In the genomic region with DNA sequence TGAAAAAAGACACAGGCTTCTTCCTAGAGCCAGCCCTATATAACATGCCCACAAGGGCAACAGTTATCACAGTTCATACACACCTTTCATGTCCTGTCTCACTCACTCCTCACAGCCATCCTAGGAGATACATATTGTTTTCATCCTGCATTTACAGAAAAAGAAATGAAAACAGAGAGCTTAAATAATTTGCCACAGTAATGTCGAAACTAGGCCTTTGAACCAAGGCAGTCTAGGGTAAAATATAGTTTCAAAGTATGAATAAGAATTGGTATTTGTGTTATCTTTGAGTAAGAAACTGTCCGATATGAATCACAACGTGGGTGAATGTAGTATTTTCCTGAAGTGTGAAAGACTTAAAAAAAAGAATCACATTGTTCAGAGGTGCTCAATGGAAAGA, we compare ENCODE assay signal across 16 cellular contexts. TPM values are rescaled to one million over a fixed set of nuclear protein-coding genes. Genes with fewer than 3 reads are reported as not detected.
DNase-seq lines count a peak whose midpoint lies in the region; ATAC-seq and TF ChIP-seq lines count a peak whose summit lies in the region.
"Had no signal": no experiment of that assay in that cellular context is flagged by ENCODE, and none has a peak within 500 bp of the region (broad histone marks: within the 10 kb centered on the region; RNA-seq: fewer than 3 reads in every experiment).

No MANE protein-coding gene starts in this region.

- H3K4me1 ChIP-seq in CD8-positive, alpha-beta T cell (ENCODE audit: insufficient read depth, low read length): no peaks in the 10 kb centered on the region
- no peaks in the 10 kb centered on the region for H3K4me1 ChIP-seq in ovary (ENCODE audit: insufficient read depth)
- H3K4me1 ChIP-seq: psoas muscle had no signal

- CTCF ChIA-PET in CD4-positive, alpha-beta T cell (lab: Charles Lee): no interaction called here
- CTCF ChIA-PET in CD8-positive, alpha-beta T cell (lab: Charles Lee): no interaction called here

- peak; percentile 88 for ATAC-seq in GM18498 (IDR thresholded peaks at IDR 0.05; ENCODE audit: unreplicated experiment)
- ATAC-seq in GM19395 (IDR thresholded peaks at IDR 0.05; ENCODE audit: unreplicated experiment): peak; percentile 94
- peak; percentile 85 for ATAC-seq in HG02678 (IDR thresholded peaks at IDR 0.05; ENCODE audit: unreplicated experiment)
- ATAC-seq in HG03354 (IDR thresholded peaks at IDR 0.05; ENCODE audit: poor library complexity, severe bottlenecking, unreplicated experiment): peak; percentile 86
- no peak for ATAC-seq in CD4-positive, alpha-beta T cell (ENCODE audit: poor library complexity)
- ATAC-seq in CD8-positive, alpha-beta T cell: no peak
- ATAC-seq: psoas muscle had no signal

- no peak overlapping the region for H3K27ac Mint-ChIP-seq in CD4-positive, alpha-beta T cell
- H3K27ac Mint-ChIP-seq in CD8-positive, alpha-beta T cell: no peak overlapping the region
- H3K27ac Mint-ChIP-seq: dendritic cell treated with granulocyte-macrophage colony-stimulating factor and Interleukin-4, amounts not matched to agents 40 ng/mL and 50 ng/mL, for 4 days; stimulated activated naive CD8-positive, alpha-beta T cell treated with anti-CD3 and anti-CD28 coated beads, Interleukin-15, Interleukin-2, amounts not matched to agents 100 ng/mL and 50 ng/mL, for 24 hours had no signal

- POLR2A ChIA-PET in CD4-positive, alpha-beta T cell (lab: Charles Lee): no interaction called here
- POLR2A ChIA-PET in CD8-positive, alpha-beta T cell (lab: Charles Lee): no interaction called here

- no peak for TF ChIP-seq POLR2A in ovary (IDR thresholded peaks at IDR 0.05)

- no peak for TF ChIP-seq CTCF in CD4-positive, alpha-beta T cell (IDR thresholded peaks at IDR 0.05)
- no peak for TF ChIP-seq CTCF in CD8-positive, alpha-beta T cell (IDR thresholded peaks at IDR 0.05)
- no peak for TF ChIP-seq CTCF in ovary (IDR thresholded peaks at IDR 0.05)

- no peak overlapping the region for H3K4me3 Mint-ChIP-seq in CD4-positive, alpha-beta T cell
- no peak overlapping the region for H3K4me3 Mint-ChIP-seq in CD8-positive, alpha-beta T cell
- H3K4me3 Mint-ChIP-seq: dendritic cell treated with granulocyte-macrophage colony-stimulating factor and Interleukin-4, amounts not matched to agents 40 ng/mL and 50 ng/mL, for 4 days; stimulated activated naive CD8-positive, alpha-beta T cell treated with anti-CD3 and anti-CD28 coated beads, Interleukin-15, Interleukin-2, amounts not matched to agents 100 ng/mL and 50 ng/mL, for 24 hours had no signal

- WGBS in ovary, 3 donors: 80 to 90% (median 81%) methylated on average over 3 of the region's 3 CpGs

- intact Hi-C loops in CD4-positive, alpha-beta T cell (cut with DNase I, micrococcal nuclease): no loop called here
- intact Hi-C loops in CD8-positive, alpha-beta T cell (cut with DNase I, micrococcal nuclease): no loop called here
- intact Hi-C loops in ovary (cut with DNase I): no loop called here

- no peaks in the 10 kb centered on the region for H3K27me3 ChIP-seq in CD4-positive, alpha-beta T cell (ENCODE audit: control insufficient read depth, insufficient read depth, low read length)
- no peaks in the 10 kb centered on the region for H3K27me3 ChIP-seq in CD8-positive, alpha-beta T cell (ENCODE audit: insufficient read depth, low read length)
- H3K27me3 ChIP-seq in ovary: no peaks in the 10 kb centered on the region

- no peaks in the 10 kb centered on the region for H3K36me3 Mint-ChIP-seq in CD4-positive, alpha-beta T cell (ENCODE audit: low read depth)
- no peaks in the 10 kb centered on the region for H3K36me3 Mint-ChIP-seq in CD8-positive, alpha-beta T cell

- H3K9me3 Mint-ChIP-seq in CD4-positive, alpha-beta T cell: no peaks in the 10 kb centered on the region
- no peaks in the 10 kb centered on the region for H3K9me3 Mint-ChIP-seq in CD8-positive, alpha-beta T cell
- H3K9me3 Mint-ChIP-seq: dendritic cell treated with granulocyte-macrophage colony-stimulating factor and Interleukin-4, amounts not matched to agents 40 ng/mL and 50 ng/mL, for 4 days; stimulated activated naive CD8-positive, alpha-beta T cell treated with anti-CD3 and anti-CD28 coated beads, Interleukin-15, Interleukin-2, amounts not matched to agents 100 ng/mL and 50 ng/mL, for 24 hours had no signal

- TF ChIP-seq EP300 in ovary (IDR thresholded peaks at IDR 0.05): no peak

- no peaks in the 10 kb centered on the region for H3K4me1 Mint-ChIP-seq in CD4-positive, alpha-beta T cell (ENCODE audit: low read depth)
- H3K4me1 Mint-ChIP-seq in CD8-positive, alpha-beta T cell (ENCODE audit: low read depth): no peaks in the 10 kb centered on the region

- DNase-seq in CD4-positive, alpha-beta T cell: no peak
- DNase-seq in stimulated activated CD4-positive, alpha-beta T cell treated with anti-CD3 and anti-CD28 coated beads, Interleukin-15, amount 100 ng/mL, for 24 hours: no peak
- DNase-seq in CD8-positive, alpha-beta T cell: no peak
- no peak for DNase-seq in ovary
- DNase-seq: activated CD8-positive, alpha-beta memory T cell treated with anti-CD3 and anti-CD28 coated beads, Interleukin-2, amount 50 U/mL, for 4 hours; DND-41; psoas muscle; SHP77 treated with DMSO at 0.1 percent for 48 hours; stimulated activated CD4-positive, alpha-beta T cell treated with anti-CD3 and anti-CD28 coated beads, Interleukin-2, amount 100 ng/mL, for 48 hours had no signal

- peaks cover 4% of the 10 kb centered on the region for H3K27me3 Mint-ChIP-seq in CD4-positive, alpha-beta T cell
- peaks cover 5% of the 10 kb centered on the region for H3K27me3 Mint-ChIP-seq in CD8-positive, alpha-beta T cell (ENCODE audit: low read depth)
- H3K27me3 Mint-ChIP-seq: dendritic cell treated with granulocyte-macrophage colony-stimulating factor and Interleukin-4, amounts not matched to agents 40 ng/mL and 50 ng/mL, for 4 days had no signal

- no peaks in the 10 kb centered on the region for H3K9me3 ChIP-seq in CD4-positive, alpha-beta T cell (ENCODE audit: control insufficient read depth, low read length)
- H3K9me3 ChIP-seq in CD8-positive, alpha-beta T cell (ENCODE audit: low read length): no peaks in the 10 kb centered on the region
- no peaks in the 10 kb centered on the region for H3K9me3 ChIP-seq in ovary
- H3K9me3 ChIP-seq: psoas muscle had no signal

- no peak overlapping the region for H3K4me3 ChIP-seq in CD8-positive, alpha-beta T cell (ENCODE audit: low read depth, low read length)
- H3K4me3 ChIP-seq in ovary: no peak overlapping the region
- H3K4me3 ChIP-seq: psoas muscle had no signal

- no peak overlapping the region for H3K27ac ChIP-seq in CD4-positive, alpha-beta T cell (ENCODE audit: low read depth, low read length)
- no peak overlapping the region for H3K27ac ChIP-seq in CD8-positive, alpha-beta T cell (ENCODE audit: low read depth, low read length)
- H3K27ac ChIP-seq in ovary: no peak overlapping the region
- H3K27ac ChIP-seq: psoas muscle had no signal

- H3K36me3 ChIP-seq in CD8-positive, alpha-beta T cell (ENCODE audit: insufficient read depth, low read length): no peaks in the 10 kb centered on the region
- H3K36me3 ChIP-seq in ovary: no peaks in the 10 kb centered on the region

RNA-seq across cellular contexts. Expression of gene CLDN10, which starts 26.8 kb away (rescaled TPM):
- not detected for total RNA-seq in CD4-positive, alpha-beta T cell
- not detected for total RNA-seq in CD8-positive, alpha-beta T cell
- 10 to 100 TPM in 1 of 7 donors, 1 to 10 TPM in 4, under 1 TPM in 1, not detected in 1; 0.45 to 28.7 (median 1.5) TPM for total RNA-seq in ovary
- 1 to 10 TPM in 1 of 2 donors, under 1 TPM in 1; 0.68 to 2.4 TPM for polyA plus RNA-seq in ovary
- total RNA-seq: NCI-H460 had no signal

Comparison
In these comparisons a context has a peak if more than half of its experiments do, and no peak if none do; other contexts are left out.
1. ATAC-seq: peak in GM18498 (single experiment), GM19395 (single experiment), HG02678 (single experiment) and HG03354 (single experiment); none in CD4-positive, alpha-beta T cell (single experiment) and CD8-positive, alpha-beta T cell (single experiment).